Comparison of ENCODE assay signal across 23 cellular contexts in the genomic region with DNA sequence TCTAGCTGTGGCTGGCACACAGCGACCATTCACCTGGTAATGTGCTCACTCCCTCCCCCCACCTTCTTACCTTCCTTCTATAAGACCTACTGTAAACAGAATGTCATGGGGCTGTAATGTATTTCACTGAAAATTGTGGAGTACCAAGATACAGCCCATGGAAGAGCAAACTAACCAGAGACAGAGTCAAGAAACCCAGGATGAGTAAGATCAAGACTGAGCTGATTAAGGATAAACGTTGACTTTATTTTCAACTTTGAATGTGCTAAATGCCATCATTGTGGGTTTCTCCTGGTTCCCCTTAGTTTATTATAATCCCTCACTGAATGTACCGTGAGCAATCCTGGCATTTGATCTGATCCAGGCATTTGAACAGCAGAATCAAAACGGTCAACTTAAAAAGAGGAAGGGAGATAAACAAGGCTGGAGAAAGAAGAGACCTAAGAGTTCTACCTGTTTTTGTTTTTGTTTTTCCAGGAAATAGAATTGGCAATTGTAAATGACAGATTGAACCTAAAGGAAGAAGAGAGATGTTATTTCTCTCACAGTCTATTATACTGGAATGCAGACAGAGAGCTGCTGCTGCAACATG. TPM values are rescaled to one million over a fixed set of nuclear protein-coding genes. Genes with fewer than 3 reads are reported as not detected.
DNase-seq lines count a peak whose midpoint lies in the region; ATAC-seq and TF ChIP-seq lines count a peak whose summit lies in the region.
"Had no signal": no experiment of that assay in that cellular context is flagged by ENCODE, and none has a peak within 500 bp of the region (broad histone marks: within the 10 kb centered on the region; RNA-seq: fewer than 3 reads in every experiment).

No MANE protein-coding gene starts in this region.

- no peak for TF ChIP-seq CTCF in dorsolateral prefrontal cortex (IDR thresholded peaks at IDR 0.05 in 54 of 56, conservative IDR thresholded peaks at IDR 0.05 in 2 of 56; ENCODE audit: low read depth in 1 of 56, partially characterized antibody in 56 of 56)
- TF ChIP-seq CTCF in WERI-Rb-1 (IDR thresholded peaks at IDR 0.05; ENCODE audit: low read depth, low read length), result no peak
- no peak for TF ChIP-seq CTCF in CD8-positive, alpha-beta T cell (IDR thresholded peaks at IDR 0.05)

- H3K27me3 ChIP-seq in Karpas-422 (ENCODE audit: low read length), result 0 out of 2 replicates have a peak, but pooled peaks cover 2% of the 10 kb centered on the region
- H3K27me3 ChIP-seq in dorsolateral prefrontal cortex, result no peaks in the 10 kb centered on the region
- no peaks in the 10 kb centered on the region for H3K27me3 ChIP-seq in WERI-Rb-1 (ENCODE audit: insufficient read depth, low read depth, severe bottlenecking)
- no peaks in the 10 kb centered on the region for H3K27me3 ChIP-seq in CD8-positive, alpha-beta T cell (ENCODE audit: insufficient read depth, low read length)
- H3K27me3 ChIP-seq: ascending aorta; BLaER1 treated with 17β-estradiol and CSF1 and Interleukin-3, amounts not matched to agents 10 nM and 100 nM had no signal

- H3K4me3 Mint-ChIP-seq in activated CD4-positive, alpha-beta T cell treated with anti-CD3 and anti-CD28 coated beads for 36 hours, result no peak overlapping the region
- no peak overlapping the region for H3K4me3 Mint-ChIP-seq in stimulated activated naive CD8-positive, alpha-beta T cell treated with anti-CD3 and anti-CD28 coated beads, Interleukin-15, amount 100 ng/mL, for 72 hours
- H3K4me3 Mint-ChIP-seq in CD8-positive, alpha-beta T cell, result no peak overlapping the region
- H3K4me3 Mint-ChIP-seq: HFFc6, nephron had no signal

- intact Hi-C loops in activated CD4-positive, alpha-beta T cell treated with anti-CD3 and anti-CD28 coated beads for 36 hours (cut with DNase I, micrococcal nuclease), result no loop called here
- intact Hi-C loops in dorsolateral prefrontal cortex (cut with DNase I), result loop anchor here (2.0 kb wide), 2 partner anchors 14 to 16 kb away; a partner anchor contains a TSS
- intact Hi-C loops in CD8-positive, alpha-beta T cell (cut with DNase I, micrococcal nuclease), result no loop called here

- POLR2A ChIA-PET in activated CD4-positive, alpha-beta T cell treated with anti-CD3 and anti-CD28 coated beads for 36 hours (lab: Charles Lee), result interaction anchor here (0.7 kb wide), 1 partner anchor 440 kb away, joined by 4 read pairs; no protein-coding TSS in a partner anchor
- POLR2A ChIA-PET in CD8-positive, alpha-beta T cell (lab: Charles Lee), result interaction anchor here (0.7 to 1.5 kb wide), 2 partner anchors 12 to 14 kb away, joined by 3 to 5 read pairs; no protein-coding TSS in a partner anchor

- H3K4me1 ChIP-seq in Karpas-422 (ENCODE audit: low read length), result peaks cover 17% of the 10 kb centered on the region
- no peaks in the 10 kb centered on the region for H3K4me1 ChIP-seq in CD8-positive, alpha-beta T cell (ENCODE audit: insufficient read depth, low read length)
- H3K4me1 ChIP-seq: ascending aorta, psoas muscle had no signal

- no peak overlapping the region for H3K27ac Mint-ChIP-seq in activated CD4-positive, alpha-beta T cell treated with anti-CD3 and anti-CD28 coated beads for 36 hours
- H3K27ac Mint-ChIP-seq in stimulated activated naive CD8-positive, alpha-beta T cell treated with anti-CD3 and anti-CD28 coated beads, Interleukin-15, amount 100 ng/mL, for 72 hours, result no peak overlapping the region
- no peak overlapping the region for H3K27ac Mint-ChIP-seq in CD8-positive, alpha-beta T cell
- H3K27ac Mint-ChIP-seq: HFFc6, nephron had no signal

- peaks cover 15% of the 10 kb centered on the region for H3K4me1 Mint-ChIP-seq in activated CD4-positive, alpha-beta T cell treated with anti-CD3 and anti-CD28 coated beads for 36 hours
- peaks cover 11% of the 10 kb centered on the region for H3K4me1 Mint-ChIP-seq in stimulated activated naive CD8-positive, alpha-beta T cell treated with anti-CD3 and anti-CD28 coated beads, Interleukin-15, amount 100 ng/mL, for 72 hours
- H3K4me1 Mint-ChIP-seq in CD8-positive, alpha-beta T cell (ENCODE audit: low read depth), result peaks cover 19% of the 10 kb centered on the region
- H3K4me1 Mint-ChIP-seq: nephron had no signal

- H3K27ac ChIP-seq in Karpas-422 (ENCODE audit: low read length) (no peak overlapping the region), dorsolateral prefrontal cortex (peak overlapping the region; percentile 77 to 99 (median 95)), WERI-Rb-1 (no peak overlapping the region)
- H3K27ac ChIP-seq in CD8-positive, alpha-beta T cell (ENCODE audit: low read depth, low read length), result no peak overlapping the region
- H3K27ac ChIP-seq: A549; ascending aorta; BLaER1 treated with 17β-estradiol and CSF1 and Interleukin-3, amounts not matched to agents 10 nM and 100 nM; psoas muscle; SK-N-MC; skin epidermis had no signal

- no peak for DNase-seq in activated CD4-positive, alpha-beta T cell treated with anti-CD3 and anti-CD28 coated beads for 36 hours
- DNase-seq in activated CD4-positive, alpha-beta T cell treated with anti-CD3 and anti-CD28 coated beads for 4 hours, result no peak
- DNase-seq in Karpas-422, result no peak
- DNase-seq in dorsolateral prefrontal cortex, result no peak
- no peak for DNase-seq in stimulated activated naive CD8-positive, alpha-beta T cell treated with anti-CD3 and anti-CD28 coated beads, Interleukin-15, amount 100 ng/mL, for 72 hours
- DNase-seq in WERI-Rb-1, result no peak
- no peak for DNase-seq in CD8-positive, alpha-beta T cell
- DNase-seq: activated CD4-positive, CD25-positive, alpha-beta regulatory T cell treated with anti-CD3 and anti-CD28 coated beads, Interleukin-2, amount 50 U/mL, for 72 hours; activated gamma-delta T cell; effector CD4-positive, alpha-beta T cell; HFFc6; left cardiac atrium; NCI-H1417; psoas muscle; stimulated activated CD4-positive, alpha-beta T cell treated with anti-CD3 and anti-CD28 coated beads, Interleukin-2, amount 100 ng/mL, for 48 hours had no signal

- peak overlapping the region; percentile 42; the same call in 1 of the 2 replicates for H2AFZ ChIP-seq in Karpas-422 (ENCODE audit: low read length)

- H4K20me1 ChIP-seq in Karpas-422 (ENCODE audit: insufficient read depth, low read depth, low read length), result no peaks in the 10 kb centered on the region
- H4K20me1 ChIP-seq: BLaER1 treated with 17β-estradiol and CSF1 and Interleukin-3, amounts not matched to agents 10 nM and 100 nM had no signal

- H3K36me3 ChIP-seq in Karpas-422 (ENCODE audit: insufficient read depth, low read length), result no peaks in the 10 kb centered on the region
- H3K36me3 ChIP-seq in WERI-Rb-1, result no peaks in the 10 kb centered on the region
- H3K36me3 ChIP-seq in CD8-positive, alpha-beta T cell (ENCODE audit: insufficient read depth, low read length), result no peaks in the 10 kb centered on the region
- H3K36me3 ChIP-seq: ascending aorta; BLaER1 treated with 17β-estradiol and CSF1 and Interleukin-3, amounts not matched to agents 10 nM and 100 nM had no signal

- peak; percentile 55 for ATAC-seq in activated CD4-positive, alpha-beta T cell treated with anti-CD3 and anti-CD28 coated beads for 36 hours
- ATAC-seq in stimulated activated naive CD8-positive, alpha-beta T cell treated with anti-CD3 and anti-CD28 coated beads, Interleukin-15, amount 100 ng/mL, for 72 hours, result peak; percentile 47
- no peak for ATAC-seq in HG03095 (IDR thresholded peaks at IDR 0.05; ENCODE audit: unreplicated experiment)
- ATAC-seq in CD8-positive, alpha-beta T cell, result no peak
- ATAC-seq: esophagus mucosa, left cardiac atrium had no signal

- no peak overlapping the region for H3K4me2 ChIP-seq in Karpas-422 (ENCODE audit: low read depth, low read length, poor library complexity, severe bottlenecking)
- H3K4me2 ChIP-seq: A549; BLaER1 treated with 17β-estradiol and CSF1 and Interleukin-3, amounts not matched to agents 10 nM and 100 nM had no signal

- H3K36me3 Mint-ChIP-seq in activated CD4-positive, alpha-beta T cell treated with anti-CD3 and anti-CD28 coated beads for 36 hours (ENCODE audit: low read depth), result no peaks in the 10 kb centered on the region
- H3K36me3 Mint-ChIP-seq in CD8-positive, alpha-beta T cell, result no peaks in the 10 kb centered on the region

- no peaks in the 10 kb centered on the region for H3K9me3 Mint-ChIP-seq in activated CD4-positive, alpha-beta T cell treated with anti-CD3 and anti-CD28 coated beads for 36 hours (ENCODE audit: low read depth)
- H3K9me3 Mint-ChIP-seq in stimulated activated naive CD8-positive, alpha-beta T cell treated with anti-CD3 and anti-CD28 coated beads, Interleukin-15, amount 100 ng/mL, for 72 hours, result no peaks in the 10 kb centered on the region
- H3K9me3 Mint-ChIP-seq in CD8-positive, alpha-beta T cell, result no peaks in the 10 kb centered on the region
- H3K9me3 Mint-ChIP-seq: HFFc6, nephron had no signal

- H3K27me3 Mint-ChIP-seq in activated CD4-positive, alpha-beta T cell treated with anti-CD3 and anti-CD28 coated beads for 36 hours, result peaks cover 5% of the 10 kb centered on the region
- H3K27me3 Mint-ChIP-seq in stimulated activated naive CD8-positive, alpha-beta T cell treated with anti-CD3 and anti-CD28 coated beads, Interleukin-15, amount 100 ng/mL, for 72 hours, result no peaks in the 10 kb centered on the region
- H3K27me3 Mint-ChIP-seq in CD8-positive, alpha-beta T cell (ENCODE audit: low read depth), result no peaks in the 10 kb centered on the region

- no peaks in the 10 kb centered on the region for H3K79me2 ChIP-seq in Karpas-422 (ENCODE audit: low read length)

- H3K4me3 ChIP-seq in Karpas-422 (ENCODE audit: low read length), result no peak overlapping the region
- peak overlapping the region in 4 of 59 donors; percentile 3 to 19 (median 12) for H3K4me3 ChIP-seq in dorsolateral prefrontal cortex
- H3K4me3 ChIP-seq in WERI-Rb-1 (ENCODE audit: low read depth, low read length), result no peak overlapping the region
- H3K4me3 ChIP-seq in CD8-positive, alpha-beta T cell (ENCODE audit: low read depth, low read length), result no peak overlapping the region
- H3K4me3 ChIP-seq: A549; ascending aorta; BLaER1 treated with 17β-estradiol and CSF1 and Interleukin-3, amounts not matched to agents 10 nM and 100 nM; psoas muscle; SK-N-MC; skin epidermis had no signal

- no peaks in the 10 kb centered on the region for H3K9me2 ChIP-seq in Karpas-422 (replicated peaks; ENCODE audit: insufficient read depth, low read length)

- H3K9me3 ChIP-seq in Karpas-422 (ENCODE audit: low read length), result no peaks in the 10 kb centered on the region
- no peaks in the 10 kb centered on the region for H3K9me3 ChIP-seq in WERI-Rb-1 (ENCODE audit: severe bottlenecking)
- H3K9me3 ChIP-seq in CD8-positive, alpha-beta T cell (ENCODE audit: low read length), result no peaks in the 10 kb centered on the region
- H3K9me3 ChIP-seq: A549; ascending aorta; BLaER1 treated with 17β-estradiol and CSF1 and Interleukin-3, amounts not matched to agents 10 nM and 100 nM; psoas muscle had no signal

- CTCF ChIA-PET in activated CD4-positive, alpha-beta T cell treated with anti-CD3 and anti-CD28 coated beads for 36 hours (lab: Charles Lee), result interaction anchor here (0.6 to 1.4 kb wide), 4 partner anchors 14 to 938 kb away, joined by 3 to 4 read pairs (median 3); no protein-coding TSS in a partner anchor
- CTCF ChIA-PET in CD8-positive, alpha-beta T cell (lab: Charles Lee), result no interaction called here

- H3K9ac ChIP-seq in Karpas-422 (ENCODE audit: low read length), result no peak overlapping the region
- H3K9ac ChIP-seq: BLaER1 treated with 17β-estradiol and CSF1 and Interleukin-3, amounts not matched to agents 10 nM and 100 nM had no signal

RNA-seq across cellular contexts. Expression of a gene that starts 16.1 kb away (rescaled TPM):
- total RNA-seq in activated CD4-positive, alpha-beta T cell treated with anti-CD3 and anti-CD28 coated beads for 36 hours, result 1 to 10 TPM; 2.9 to 3.3 TPM
- total RNA-seq in Karpas-422 (2014; rRNA removed; shearing (Covaris generic); ENCODE audit: low replicate concordance), result not detected in 2 replicates
- total RNA-seq in dorsolateral prefrontal cortex, result 1,000 to 10,000 TPM in 2 of 120 experiments, 100 to 1,000 TPM in 118; 155 to 1,070 (median 769) TPM
- total RNA-seq in CD8-positive, alpha-beta T cell, result 1 to 10 TPM; 2.6 to 3.0 TPM

Comparison
In these comparisons a context has a peak if more than half of its experiments do, and no peak if none do; other contexts are left out.
1. ATAC-seq: peak in activated CD4-positive, alpha-beta T cell treated with anti-CD3 and anti-CD28 coated beads for 36 hours (single experiment) and stimulated activated naive CD8-positive, alpha-beta T cell treated with anti-CD3 and anti-CD28 coated beads, Interleukin-15, amount 100 ng/mL, for 72 hours (single experiment); none in HG03095 (single experiment) and CD8-positive, alpha-beta T cell (single experiment).
2. H3K27ac ChIP-seq: peak in dorsolateral prefrontal cortex (59 of 59); none in Karpas-422 (single experiment), WERI-Rb-1 (single experiment) and CD8-positive, alpha-beta T cell (single experiment).
3. RNA of a gene that starts 16.1 kb away (total RNA-seq): 155 to 1,070 TPM in dorsolateral prefrontal cortex; 2.9 to 3.3 TPM in activated CD4-positive, alpha-beta T cell treated with anti-CD3 and anti-CD28 coated beads for 36 hours, 2.6 to 3.0 TPM in CD8-positive, alpha-beta T cell and not detected in Karpas-422; every median in the first group is over 10 times any median in the second.
4. intact Hi-C loops: an anchor here in dorsolateral prefrontal cortex (2.0 kb wide); none called in activated CD4-positive, alpha-beta T cell treated with anti-CD3 and anti-CD28 coated beads for 36 hours and CD8-positive, alpha-beta T cell.